In genomic region chr4:185721949-185722316, GRCh38 we compare ENCODE assay signal across 15 cellular contexts.
DNase-seq lines count a peak whose midpoint lies in the region; ATAC-seq and TF ChIP-seq lines count a peak whose summit lies in the region.
"Had no signal": no experiment of that assay in that cellular context is flagged by ENCODE, and none has a peak within 500 bp of the region (broad histone marks: within the 10 kb centered on the region; RNA-seq: fewer than 3 reads in every experiment).

No MANE protein-coding gene starts in this region.

- peak; percentile 2 for DNase-seq in NCI-H748 (lab: John Stamatoyannopoulos, UW; ENCODE audit: unreplicated experiment)
- DNase-seq in NCI-H748 treated with DMSO at 0.1 percent for 48 hours (lab: John Stamatoyannopoulos, UW), result no peak
- DNase-seq in choroid plexus epithelial cell (ENCODE audit: low read depth), result peak; percentile 90
- no peak for DNase-seq in right lobe of liver
- DNase-seq in thyroid gland, result no peak
- no peak for DNase-seq in dermis blood vessel endothelial cell
- DNase-seq in NCI-H345 treated with DMSO at 0.1 percent for 48 hours (lab: John Stamatoyannopoulos, UW; ENCODE audit: unreplicated experiment), result no peak
- DNase-seq: activated naive CD4-positive, alpha-beta T cell treated with anti-CD3 and anti-CD28 coated beads, Interleukin-2, amount 50 U/mL, for 16 hours; dorsolateral prefrontal cortex; KBM-7; kidney glomerular epithelial cell; NCI-H187; nephron progenitor cell; SK-N-SH had no signal

- TF ChIP-seq POLR2A in right lobe of liver (IDR thresholded peaks at IDR 0.05), result no peak
- no peak for TF ChIP-seq POLR2A in thyroid gland (IDR thresholded peaks at IDR 0.05)

- WGBS in right lobe of liver (ENCODE audit: insufficient coverage, low coverage, low lambda C conversion rate, missing lambda C conversion rate), result 16% methylated on average over 3 of the region's 3 CpGs
- 44 to 58% methylated on average over 3 of the region's 3 CpGs for WGBS in thyroid gland, 2 donors

- no peaks in the 10 kb centered on the region for H3K36me3 ChIP-seq in right lobe of liver
- H3K36me3 ChIP-seq in thyroid gland, result no peaks in the 10 kb centered on the region

- H3K9me3 ChIP-seq in right lobe of liver (no peaks in the 10 kb centered on the region), thyroid gland (no peaks in the 10 kb centered on the region)
- H3K9me3 ChIP-seq: SK-N-SH had no signal

- peaks cover 0 to 79% (median 19%) of the 10 kb centered on the region in 4 donors for H3K4me1 ChIP-seq in right lobe of liver
- peaks cover 42 to 58% of the 10 kb centered on the region in 2 donors for H3K4me1 ChIP-seq in thyroid gland

- H3K27ac ChIP-seq in right lobe of liver (peak overlapping the region; percentile 72 to 97 (median 95)), thyroid gland (peak overlapping the region; percentile 65 to 80 (median 73))

- ATAC-seq in right lobe of liver (peak; percentile 51 to 76 (median 63)), GM21786 (IDR thresholded peaks at IDR 0.05; ENCODE audit: unreplicated experiment) (no peak)

- intact Hi-C loops in right lobe of liver (cut with DNase I), result no loop called here
- intact Hi-C loops in thyroid gland (cut with DNase I), result no loop called here

- H3K4me3 ChIP-seq in choroid plexus epithelial cell (ENCODE audit: low read depth, low read length), result no peak overlapping the region
- H3K4me3 ChIP-seq in right lobe of liver, result peak overlapping the region in 1 of 3 donors; percentile 9
- no peak overlapping the region for H3K4me3 ChIP-seq in thyroid gland (replicated peaks in 1 of 3)
- H3K4me3 ChIP-seq: dorsolateral prefrontal cortex had no signal

- TF ChIP-seq CTCF in choroid plexus epithelial cell (conservative IDR thresholded peaks at IDR 0.05; ENCODE audit: low read depth, low read length), result no peak
- no peak for TF ChIP-seq CTCF in right lobe of liver (IDR thresholded peaks at IDR 0.05)
- no peak for TF ChIP-seq CTCF in thyroid gland (IDR thresholded peaks at IDR 0.05)

- H3K27me3 ChIP-seq in right lobe of liver, result no peaks in the 10 kb centered on the region
- no peaks in the 10 kb centered on the region for H3K27me3 ChIP-seq in thyroid gland

Comparison
In these comparisons a context has a peak if more than half of its experiments do, and no peak if none do; other contexts are left out.
1. DNase-seq: peak in NCI-H748 (single experiment) and choroid plexus epithelial cell (single experiment); none in NCI-H748 treated with DMSO at 0.1 percent for 48 hours (single experiment), right lobe of liver (0 of 3), thyroid gland (0 of 2), dermis blood vessel endothelial cell (single experiment) and NCI-H345 treated with DMSO at 0.1 percent for 48 hours (single experiment).